ENCODE assay signal across 1 cellular context in the genomic region with DNA sequence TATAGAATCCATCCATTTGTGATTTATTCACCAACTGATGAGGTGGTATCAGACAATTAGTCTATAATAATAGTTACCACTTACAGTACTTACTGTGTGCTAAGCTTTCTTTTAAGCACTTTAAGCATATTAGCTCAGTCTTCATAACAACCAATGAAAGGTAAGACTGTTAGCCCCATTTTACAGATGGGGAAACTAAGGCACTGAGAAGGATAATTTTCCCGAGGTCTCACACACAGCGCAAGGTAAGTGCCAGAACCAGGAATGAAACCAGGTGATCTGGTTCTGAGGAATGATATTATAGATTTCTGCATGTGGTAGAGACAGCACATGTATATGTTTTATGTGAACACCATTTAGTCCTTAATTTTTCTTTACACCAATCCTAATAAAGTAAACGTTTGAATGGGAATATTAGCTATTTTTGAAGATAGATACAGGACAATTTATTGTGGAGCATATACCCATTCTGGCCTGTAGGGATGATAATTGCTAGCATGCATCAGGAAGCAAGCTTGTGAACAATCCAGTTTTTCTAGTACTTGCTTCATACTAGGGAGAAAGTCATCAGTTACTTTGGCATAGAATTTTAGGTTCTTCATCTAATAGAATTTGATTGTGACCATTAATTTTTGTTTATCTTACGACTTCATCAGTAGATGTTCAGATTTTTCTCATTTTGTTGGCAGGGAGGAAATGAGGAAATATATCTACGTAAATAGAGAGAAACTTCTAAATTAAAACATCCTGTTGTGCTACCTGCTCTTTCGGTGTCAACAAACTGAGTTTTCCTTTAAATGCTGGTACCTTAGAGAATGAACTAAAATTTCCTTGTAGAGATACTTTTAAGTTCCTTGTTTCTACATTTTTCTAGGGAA.
TF ChIP-seq lines count a peak whose summit lies in the region.

No MANE protein-coding gene starts in this region.

TF ChIP-seq in HepG2, 621 proteins besides CTCF, POLR2A, EP300 and RAD21 (continued from another document):
- TF ChIP-seq, protein P1, sequence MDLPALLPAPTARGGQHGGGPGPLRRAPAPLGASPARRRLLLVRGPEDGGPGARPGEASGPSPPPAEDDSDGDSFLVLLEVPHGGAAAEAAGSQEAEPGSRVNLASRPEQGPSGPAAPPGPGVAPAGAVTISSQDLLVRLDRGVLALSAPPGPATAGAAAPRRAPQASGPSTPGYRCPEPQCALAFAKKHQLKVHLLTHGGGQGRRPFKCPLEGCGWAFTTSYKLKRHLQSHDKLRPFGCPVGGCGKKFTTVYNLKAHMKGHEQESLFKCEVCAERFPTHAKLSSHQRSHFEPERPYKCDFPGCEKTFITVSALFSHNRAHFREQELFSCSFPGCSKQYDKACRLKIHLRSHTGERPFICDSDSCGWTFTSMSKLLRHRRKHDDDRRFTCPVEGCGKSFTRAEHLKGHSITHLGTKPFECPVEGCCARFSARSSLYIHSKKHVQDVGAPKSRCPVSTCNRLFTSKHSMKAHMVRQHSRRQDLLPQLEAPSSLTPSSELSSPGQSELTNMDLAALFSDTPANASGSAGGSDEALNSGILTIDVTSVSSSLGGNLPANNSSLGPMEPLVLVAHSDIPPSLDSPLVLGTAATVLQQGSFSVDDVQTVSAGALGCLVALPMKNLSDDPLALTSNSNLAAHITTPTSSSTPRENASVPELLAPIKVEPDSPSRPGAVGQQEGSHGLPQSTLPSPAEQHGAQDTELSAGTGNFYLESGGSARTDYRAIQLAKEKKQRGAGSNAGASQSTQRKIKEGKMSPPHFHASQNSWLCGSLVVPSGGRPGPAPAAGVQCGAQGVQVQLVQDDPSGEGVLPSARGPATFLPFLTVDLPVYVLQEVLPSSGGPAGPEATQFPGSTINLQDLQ (CRISPR knock-in tag; IDR thresholded peaks at IDR 0.05), result no peak
- TF ChIP-seq ZSCAN12 (CRISPR knock-in tag; IDR thresholded peaks at IDR 0.05) (no peak), THAP11 (CRISPR knock-in tag; IDR thresholded peaks at IDR 0.05) (no peak), ZNF816 (CRISPR knock-in tag; IDR thresholded peaks at IDR 0.05; ENCODE audit: borderline replicate concordance) (0 out of 2 replicates have a peak, but pooled peaks have one; percentile 28), DPF2 (CRISPR knock-in tag; IDR thresholded peaks at IDR 0.05; ENCODE audit: borderline replicate concordance, low read depth) (no peak), ZNF773 (CRISPR knock-in tag; IDR thresholded peaks at IDR 0.05; ENCODE audit: borderline replicate concordance) (no peak), NR1H2 (CRISPR knock-in tag; IDR thresholded peaks at IDR 0.05; ENCODE audit: borderline replicate concordance, low read depth) (no peak), MIER2 (CRISPR knock-in tag; IDR thresholded peaks at IDR 0.05) (no peak), PHF5A (CRISPR knock-in tag; IDR thresholded peaks at IDR 0.05; ENCODE audit: low read depth, unreplicated experiment) (no peak), ZNF629 (CRISPR knock-in tag; conservative IDR thresholded peaks at IDR 0.05) (peak; percentile 91), ZSCAN25 (CRISPR knock-in tag; IDR thresholded peaks at IDR 0.05) (no peak), CEBPG (CRISPR knock-in tag; IDR thresholded peaks at IDR 0.05) (no peak), ZNF33A (CRISPR knock-in tag; IDR thresholded peaks at IDR 0.05; ENCODE audit: borderline replicate concordance) (0 out of 2 replicates have a peak, but pooled peaks have one; percentile 63), FOXA1 (IDR thresholded peaks at IDR 0.05) (no peak), FOXA1 (CRISPR knock-in tag; IDR thresholded peaks at IDR 0.05) (no peak), BCL6 (CRISPR knock-in tag; IDR thresholded peaks at IDR 0.05) (no peak), SMARCE1 (IDR thresholded peaks at IDR 0.05; ENCODE audit: borderline replicate concordance) (no peak), HDAC1 (CRISPR knock-in tag; IDR thresholded peaks at IDR 0.05) (0 out of 2 replicates have a peak, but pooled peaks have one; percentile 22), ZNF788 (CRISPR knock-in tag; IDR thresholded peaks at IDR 0.05; ENCODE audit: borderline replicate concordance) (no peak), KDM1A (CRISPR knock-in tag; IDR thresholded peaks at IDR 0.05) (0 out of 2 replicates have a peak, but pooled peaks have one; percentile 15), ZNF350 (CRISPR knock-in tag; IDR thresholded peaks at IDR 0.05; ENCODE audit: borderline replicate concordance, low read depth) (no peak), SALL2 (CRISPR knock-in tag; IDR thresholded peaks at IDR 0.05) (no peak), FUBP1 (CRISPR knock-in tag; IDR thresholded peaks at IDR 0.05; ENCODE audit: borderline replicate concordance) (no peak), ERF (CRISPR knock-in tag; IDR thresholded peaks at IDR 0.05) (0 out of 2 replicates have a peak, but pooled peaks have one; percentile 14), CC2D1A (CRISPR knock-in tag; IDR thresholded peaks at IDR 0.05) (no peak), PRMT3 (CRISPR knock-in tag; IDR thresholded peaks at IDR 0.05; ENCODE audit: borderline replicate concordance, low read depth) (no peak), MIXL1 (CRISPR knock-in tag; IDR thresholded peaks at IDR 0.05) (0 out of 2 replicates have a peak, but pooled peaks have one; percentile 18)
- TF ChIP-seq, protein P2, sequence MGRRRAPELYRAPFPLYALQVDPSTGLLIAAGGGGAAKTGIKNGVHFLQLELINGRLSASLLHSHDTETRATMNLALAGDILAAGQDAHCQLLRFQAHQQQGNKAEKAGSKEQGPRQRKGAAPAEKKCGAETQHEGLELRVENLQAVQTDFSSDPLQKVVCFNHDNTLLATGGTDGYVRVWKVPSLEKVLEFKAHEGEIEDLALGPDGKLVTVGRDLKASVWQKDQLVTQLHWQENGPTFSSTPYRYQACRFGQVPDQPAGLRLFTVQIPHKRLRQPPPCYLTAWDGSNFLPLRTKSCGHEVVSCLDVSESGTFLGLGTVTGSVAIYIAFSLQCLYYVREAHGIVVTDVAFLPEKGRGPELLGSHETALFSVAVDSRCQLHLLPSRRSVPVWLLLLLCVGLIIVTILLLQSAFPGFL (CRISPR knock-in tag; IDR thresholded peaks at IDR 0.05), result no peak
- TF ChIP-seq, protein P3, sequence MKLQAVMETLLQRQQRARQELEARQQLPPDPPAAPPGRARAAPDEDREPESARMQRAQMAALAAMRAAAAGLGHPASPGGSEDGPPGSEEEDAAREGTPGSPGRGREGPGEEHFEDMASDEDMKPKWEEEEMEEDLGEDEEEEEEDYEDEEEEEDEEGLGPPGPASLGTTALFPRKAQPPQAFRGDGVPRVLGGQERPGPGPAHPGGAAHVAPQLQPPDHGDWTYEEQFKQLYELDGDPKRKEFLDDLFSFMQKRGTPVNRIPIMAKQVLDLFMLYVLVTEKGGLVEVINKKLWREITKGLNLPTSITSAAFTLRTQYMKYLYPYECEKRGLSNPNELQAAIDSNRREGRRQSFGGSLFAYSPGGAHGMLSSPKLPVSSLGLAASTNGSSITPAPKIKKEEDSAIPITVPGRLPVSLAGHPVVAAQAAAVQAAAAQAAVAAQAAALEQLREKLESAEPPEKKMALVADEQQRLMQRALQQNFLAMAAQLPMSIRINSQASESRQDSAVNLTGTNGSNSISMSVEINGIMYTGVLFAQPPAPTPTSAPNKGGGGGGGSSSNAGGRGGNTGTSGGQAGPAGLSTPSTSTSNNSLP (IDR thresholded peaks at IDR 0.05; ENCODE audit: low read depth, low read length), result peak; percentile 70; the same call in 1 of the 2 replicates
- TF ChIP-seq, protein P4, sequence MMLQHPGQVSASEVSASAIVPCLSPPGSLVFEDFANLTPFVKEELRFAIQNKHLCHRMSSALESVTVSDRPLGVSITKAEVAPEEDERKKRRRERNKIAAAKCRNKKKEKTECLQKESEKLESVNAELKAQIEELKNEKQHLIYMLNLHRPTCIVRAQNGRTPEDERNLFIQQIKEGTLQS (CRISPR knock-in tag; IDR thresholded peaks at IDR 0.05), result no peak
TF ChIP-seq in HepG2: peak in this region for 15.
